In genomic region chr3:99934984-99935797, GRCh38 we compare ENCODE assay signal across 1 cellular context.
TF ChIP-seq lines count a peak whose summit lies in the region.

No MANE protein-coding gene starts in this region.

TF ChIP-seq in HepG2, 621 proteins besides CTCF, POLR2A, EP300 and RAD21 (continued from another document and continues in another):
- TF ChIP-seq SIN3A (IDR thresholded peaks at IDR 0.05; ENCODE audit: borderline replicate concordance, low read depth, low read length) = no peak
- no peak for TF ChIP-seq ZNF740 (CRISPR knock-in tag; IDR thresholded peaks at IDR 0.05)
- TF ChIP-seq BRCA1 (CRISPR knock-in tag; IDR thresholded peaks at IDR 0.05) = no peak
- no peak for TF ChIP-seq CENPT (CRISPR knock-in tag; IDR thresholded peaks at IDR 0.05; ENCODE audit: low read depth)
- no peak for TF ChIP-seq CHD4 (IDR thresholded peaks at IDR 0.05; ENCODE audit: borderline replicate concordance, low read length)
- TF ChIP-seq GATAD1 (CRISPR knock-in tag; IDR thresholded peaks at IDR 0.05) = no peak
- no peak for TF ChIP-seq ZZZ3 (CRISPR knock-in tag; IDR thresholded peaks at IDR 0.05; ENCODE audit: borderline replicate concordance)
- no peak for TF ChIP-seq ZSCAN20 (CRISPR knock-in tag; IDR thresholded peaks at IDR 0.05; ENCODE audit: borderline replicate concordance)
- TF ChIP-seq FIP1L1 (IDR thresholded peaks at IDR 0.05; ENCODE audit: borderline replicate concordance, insufficient read depth, low read depth, low read length) = no peak
- TF ChIP-seq MAFF (IDR thresholded peaks at IDR 0.05; ENCODE audit: low read depth, low read length) = 0 out of 2 replicates have a peak, but pooled peaks have one; percentile 32
- TF ChIP-seq SP5 (CRISPR knock-in tag; IDR thresholded peaks at IDR 0.05; ENCODE audit: borderline replicate concordance, low read depth) = no peak
- TF ChIP-seq, protein P1, sequence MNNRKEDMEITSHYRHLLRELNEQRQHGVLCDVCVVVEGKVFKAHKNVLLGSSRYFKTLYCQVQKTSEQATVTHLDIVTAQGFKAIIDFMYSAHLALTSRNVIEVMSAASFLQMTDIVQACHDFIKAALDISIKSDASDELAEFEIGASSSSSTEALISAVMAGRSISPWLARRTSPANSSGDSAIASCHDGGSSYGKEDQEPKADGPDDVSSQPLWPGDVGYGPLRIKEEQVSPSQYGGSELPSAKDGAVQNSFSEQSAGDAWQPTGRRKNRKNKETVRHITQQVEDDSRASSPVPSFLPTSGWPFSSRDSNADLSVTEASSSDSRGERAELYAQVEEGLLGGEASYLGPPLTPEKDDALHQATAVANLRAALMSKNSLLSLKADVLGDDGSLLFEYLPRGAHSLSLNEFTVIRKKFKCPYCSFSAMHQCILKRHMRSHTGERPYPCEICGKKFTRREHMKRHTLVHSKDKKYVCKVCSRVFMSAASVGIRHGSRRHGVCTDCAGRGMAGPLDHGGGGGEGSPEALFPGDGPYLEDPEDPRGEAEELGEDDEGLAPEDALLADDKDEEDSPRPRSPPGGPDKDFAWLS (CRISPR knock-in tag; IDR thresholded peaks at IDR 0.05; ENCODE audit: borderline replicate concordance) = no peak
- no peak for TF ChIP-seq ZNF879 (CRISPR knock-in tag; IDR thresholded peaks at IDR 0.05)
- peak; percentile 66 for TF ChIP-seq RFX3 (CRISPR knock-in tag; IDR thresholded peaks at IDR 0.05)
- no peak for TF ChIP-seq SNAPC4 (CRISPR knock-in tag; IDR thresholded peaks at IDR 0.05)
- no peak for TF ChIP-seq THYN1 (CRISPR knock-in tag; IDR thresholded peaks at IDR 0.05; ENCODE audit: borderline replicate concordance, low read depth)
- TF ChIP-seq GTF3A (CRISPR knock-in tag; conservative IDR thresholded peaks at IDR 0.05) = no peak
- TF ChIP-seq GPN1 (CRISPR knock-in tag; IDR thresholded peaks at IDR 0.05; ENCODE audit: borderline replicate concordance) = no peak
- TF ChIP-seq NFYC (CRISPR knock-in tag; IDR thresholded peaks at IDR 0.05) = no peak
- TF ChIP-seq ZNF17 (CRISPR knock-in tag; IDR thresholded peaks at IDR 0.05) = no peak
- 0 out of 2 replicates have a peak, but pooled peaks have one; percentile 14 for TF ChIP-seq HMG20B (CRISPR knock-in tag; conservative IDR thresholded peaks at IDR 0.05)
- TF ChIP-seq, protein P2, sequence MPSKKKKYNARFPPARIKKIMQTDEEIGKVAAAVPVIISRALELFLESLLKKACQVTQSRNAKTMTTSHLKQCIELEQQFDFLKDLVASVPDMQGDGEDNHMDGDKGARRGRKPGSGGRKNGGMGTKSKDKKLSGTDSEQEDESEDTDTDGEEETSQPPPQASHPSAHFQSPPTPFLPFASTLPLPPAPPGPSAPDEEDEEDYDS (CRISPR knock-in tag; IDR thresholded peaks at IDR 0.05) = no peak
- no peak for TF ChIP-seq RBAK (CRISPR knock-in tag; IDR thresholded peaks at IDR 0.05)
- TF ChIP-seq, protein P3, sequence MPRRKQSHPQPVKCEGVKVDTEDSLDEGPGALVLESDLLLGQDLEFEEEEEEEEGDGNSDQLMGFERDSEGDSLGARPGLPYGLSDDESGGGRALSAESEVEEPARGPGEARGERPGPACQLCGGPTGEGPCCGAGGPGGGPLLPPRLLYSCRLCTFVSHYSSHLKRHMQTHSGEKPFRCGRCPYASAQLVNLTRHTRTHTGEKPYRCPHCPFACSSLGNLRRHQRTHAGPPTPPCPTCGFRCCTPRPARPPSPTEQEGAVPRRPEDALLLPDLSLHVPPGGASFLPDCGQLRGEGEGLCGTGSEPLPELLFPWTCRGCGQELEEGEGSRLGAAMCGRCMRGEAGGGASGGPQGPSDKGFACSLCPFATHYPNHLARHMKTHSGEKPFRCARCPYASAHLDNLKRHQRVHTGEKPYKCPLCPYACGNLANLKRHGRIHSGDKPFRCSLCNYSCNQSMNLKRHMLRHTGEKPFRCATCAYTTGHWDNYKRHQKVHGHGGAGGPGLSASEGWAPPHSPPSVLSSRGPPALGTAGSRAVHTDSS (CRISPR knock-in tag; conservative IDR thresholded peaks at IDR 0.05) = no peak
- no peak for TF ChIP-seq SATB2 (CRISPR knock-in tag; IDR thresholded peaks at IDR 0.05)
- no peak for TF ChIP-seq SSRP1 (CRISPR knock-in tag; IDR thresholded peaks at IDR 0.05)
- TF ChIP-seq ZNF570 (CRISPR knock-in tag; IDR thresholded peaks at IDR 0.05; ENCODE audit: borderline replicate concordance) = no peak
- peak; percentile 58 for TF ChIP-seq ASH2L (IDR thresholded peaks at IDR 0.05; ENCODE audit: insufficient read length, low read depth, low read length)
- TF ChIP-seq MLLT10 (CRISPR knock-in tag; IDR thresholded peaks at IDR 0.05) = no peak
- no peak for TF ChIP-seq ZNF24 (IDR thresholded peaks at IDR 0.05)
- TF ChIP-seq EED (CRISPR knock-in tag; IDR thresholded peaks at IDR 0.05) = no peak
- no peak for TF ChIP-seq THAP8 (CRISPR knock-in tag; IDR thresholded peaks at IDR 0.05; ENCODE audit: borderline replicate concordance)
- no peak for TF ChIP-seq ZNF138 (CRISPR knock-in tag; IDR thresholded peaks at IDR 0.05; ENCODE audit: low read depth)
- no peak for TF ChIP-seq ATF7 (IDR thresholded peaks at IDR 0.05)
- TF ChIP-seq ATF7 (CRISPR knock-in tag; IDR thresholded peaks at IDR 0.05) = no peak
- TF ChIP-seq HDAC6 (IDR thresholded peaks at IDR 0.05; ENCODE audit: low read depth, low read length) = no peak
- TF ChIP-seq MEIS2 (CRISPR knock-in tag; IDR thresholded peaks at IDR 0.05) = no peak
- no peak for TF ChIP-seq SMAD9 (CRISPR knock-in tag; IDR thresholded peaks at IDR 0.05)
- no peak; the same call in 1 of the 2 replicates for TF ChIP-seq ETV5 (CRISPR knock-in tag; IDR thresholded peaks at IDR 0.05; ENCODE audit: borderline replicate concordance)
- TF ChIP-seq HOXA7 (CRISPR knock-in tag; IDR thresholded peaks at IDR 0.05) = no peak
- TF ChIP-seq, protein P4, sequence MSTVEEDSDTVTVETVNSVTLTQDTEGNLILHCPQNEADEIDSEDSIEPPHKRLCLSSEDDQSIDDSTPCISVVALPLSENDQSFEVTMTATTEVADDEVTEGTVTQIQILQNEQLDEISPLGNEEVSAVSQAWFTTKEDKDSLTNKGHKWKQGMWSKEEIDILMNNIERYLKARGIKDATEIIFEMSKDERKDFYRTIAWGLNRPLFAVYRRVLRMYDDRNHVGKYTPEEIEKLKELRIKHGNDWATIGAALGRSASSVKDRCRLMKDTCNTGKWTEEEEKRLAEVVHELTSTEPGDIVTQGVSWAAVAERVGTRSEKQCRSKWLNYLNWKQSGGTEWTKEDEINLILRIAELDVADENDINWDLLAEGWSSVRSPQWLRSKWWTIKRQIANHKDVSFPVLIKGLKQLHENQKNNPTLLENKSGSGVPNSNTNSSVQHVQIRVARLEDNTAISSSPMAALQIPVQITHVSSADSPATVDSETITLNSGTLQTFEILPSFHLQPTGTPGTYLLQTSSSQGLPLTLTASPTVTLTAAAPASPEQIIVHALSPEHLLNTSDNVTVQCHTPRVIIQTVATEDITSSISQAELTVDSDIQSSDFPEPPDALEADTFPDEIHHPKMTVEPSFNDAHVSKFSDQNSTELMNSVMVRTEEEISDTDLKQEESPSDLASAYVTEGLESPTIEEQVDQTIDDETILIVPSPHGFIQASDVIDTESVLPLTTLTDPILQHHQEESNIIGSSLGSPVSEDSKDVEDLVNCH (CRISPR knock-in tag; IDR thresholded peaks at IDR 0.05) = no peak
- TF ChIP-seq IRF2 (CRISPR knock-in tag; IDR thresholded peaks at IDR 0.05) = no peak
- TF ChIP-seq HNRNPLL (IDR thresholded peaks at IDR 0.05; ENCODE audit: low read depth, low read length, poor library complexity, severe bottlenecking) = no peak
- no peak for TF ChIP-seq ZNF672 (CRISPR knock-in tag; IDR thresholded peaks at IDR 0.05)
- no peak for TF ChIP-seq ZNF317 (CRISPR knock-in tag; IDR thresholded peaks at IDR 0.05)
- TF ChIP-seq ZNF816 (CRISPR knock-in tag; IDR thresholded peaks at IDR 0.05; ENCODE audit: borderline replicate concordance) = no peak
- TF ChIP-seq ZNF720 (CRISPR knock-in tag; IDR thresholded peaks at IDR 0.05) = no peak
- 0 out of 2 replicates have a peak, but pooled peaks have one; percentile 58 for TF ChIP-seq GATAD2A (CRISPR knock-in tag; IDR thresholded peaks at IDR 0.05)
- TF ChIP-seq GABPA (IDR thresholded peaks at IDR 0.05; ENCODE audit: low read depth, low read length) = no peak
- TF ChIP-seq GABPA (CRISPR knock-in tag; IDR thresholded peaks at IDR 0.05; ENCODE audit: low read depth) = no peak; the same call in 1 of the 2 replicates
- no peak for TF ChIP-seq ZNF468 (CRISPR knock-in tag; IDR thresholded peaks at IDR 0.05)
- TF ChIP-seq BRD4 (CRISPR knock-in tag; IDR thresholded peaks at IDR 0.05) = no peak
- TF ChIP-seq ELF3 (CRISPR knock-in tag; IDR thresholded peaks at IDR 0.05) = peak; percentile 54; the same call in 1 of the 2 replicates
- no peak for TF ChIP-seq ZNF264 (CRISPR knock-in tag; IDR thresholded peaks at IDR 0.05)
- TF ChIP-seq POGK (CRISPR knock-in tag; conservative IDR thresholded peaks at IDR 0.05) = no peak
- TF ChIP-seq, protein P5, sequence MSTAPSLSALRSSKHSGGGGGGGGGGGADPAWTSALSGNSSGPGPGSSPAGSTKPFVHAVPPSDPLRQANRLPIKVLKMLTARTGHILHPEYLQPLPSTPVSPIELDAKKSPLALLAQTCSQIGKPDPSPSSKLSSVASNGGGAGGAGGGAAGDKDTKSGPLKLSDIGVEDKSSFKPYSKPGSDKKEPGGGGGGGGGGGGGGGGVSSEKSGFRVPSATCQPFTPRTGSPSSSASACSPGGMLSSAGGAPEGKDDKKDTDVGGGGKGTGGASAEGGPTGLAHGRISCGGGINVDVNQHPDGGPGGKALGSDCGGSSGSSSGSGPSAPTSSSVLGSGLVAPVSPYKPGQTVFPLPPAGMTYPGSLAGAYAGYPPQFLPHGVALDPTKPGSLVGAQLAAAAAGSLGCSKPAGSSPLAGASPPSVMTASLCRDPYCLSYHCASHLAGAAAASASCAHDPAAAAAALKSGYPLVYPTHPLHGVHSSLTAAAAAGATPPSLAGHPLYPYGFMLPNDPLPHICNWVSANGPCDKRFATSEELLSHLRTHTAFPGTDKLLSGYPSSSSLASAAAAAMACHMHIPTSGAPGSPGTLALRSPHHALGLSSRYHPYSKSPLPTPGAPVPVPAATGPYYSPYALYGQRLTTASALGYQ (CRISPR knock-in tag; IDR thresholded peaks at IDR 0.05) = no peak; the same call in 1 of the 2 replicates
- TF ChIP-seq, protein P6, sequence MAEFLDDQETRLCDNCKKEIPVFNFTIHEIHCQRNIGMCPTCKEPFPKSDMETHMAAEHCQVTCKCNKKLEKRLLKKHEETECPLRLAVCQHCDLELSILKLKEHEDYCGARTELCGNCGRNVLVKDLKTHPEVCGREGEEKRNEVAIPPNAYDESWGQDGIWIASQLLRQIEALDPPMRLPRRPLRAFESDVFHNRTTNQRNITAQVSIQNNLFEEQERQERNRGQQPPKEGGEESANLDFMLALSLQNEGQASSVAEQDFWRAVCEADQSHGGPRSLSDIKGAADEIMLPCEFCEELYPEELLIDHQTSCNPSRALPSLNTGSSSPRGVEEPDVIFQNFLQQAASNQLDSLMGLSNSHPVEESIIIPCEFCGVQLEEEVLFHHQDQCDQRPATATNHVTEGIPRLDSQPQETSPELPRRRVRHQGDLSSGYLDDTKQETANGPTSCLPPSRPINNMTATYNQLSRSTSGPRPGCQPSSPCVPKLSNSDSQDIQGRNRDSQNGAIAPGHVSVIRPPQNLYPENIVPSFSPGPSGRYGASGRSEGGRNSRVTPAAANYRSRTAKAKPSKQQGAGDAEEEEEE (CRISPR knock-in tag; IDR thresholded peaks at IDR 0.05; ENCODE audit: borderline replicate concordance) = no peak
